ENCODE assay signal across 8 cellular contexts in the genomic region with DNA sequence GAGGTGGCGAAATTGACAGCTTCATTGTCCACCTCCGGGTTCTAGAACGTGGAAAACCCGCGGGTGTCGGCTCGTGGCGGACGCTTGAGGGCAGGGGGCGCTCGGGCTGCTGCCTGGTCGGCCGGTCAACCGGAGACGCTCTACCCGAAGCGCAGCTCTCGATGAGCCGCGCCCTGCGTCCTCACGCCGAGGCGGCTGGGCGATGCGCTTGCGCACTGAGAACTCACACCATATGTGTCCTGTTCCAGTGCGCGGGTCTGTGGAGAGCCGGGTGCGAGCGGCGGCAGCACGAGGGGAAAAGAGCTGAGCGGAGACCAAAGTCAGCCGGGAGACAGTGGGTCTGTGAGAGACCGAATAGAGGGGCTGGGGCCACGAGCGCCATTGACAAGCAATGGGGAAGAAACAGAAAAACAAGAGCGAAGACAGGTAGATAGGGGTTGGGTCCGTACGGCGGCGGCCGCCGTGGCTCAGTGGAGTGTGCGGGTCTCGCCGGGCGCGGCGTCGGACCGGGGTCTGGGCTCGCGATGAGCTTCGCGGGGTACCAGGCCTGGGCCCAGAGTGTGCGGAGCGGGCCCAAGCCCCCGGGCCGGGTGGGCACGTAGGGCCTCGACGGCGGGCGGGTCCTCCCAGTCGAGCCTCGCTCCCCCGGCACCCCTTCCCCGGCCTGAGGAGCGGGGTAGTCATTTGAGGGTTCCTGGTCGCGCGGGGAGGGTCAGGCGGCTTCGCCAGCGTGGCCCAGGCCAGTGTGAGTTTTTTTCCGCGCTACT. TPM values are rescaled to one million over a fixed set of nuclear protein-coding genes. Genes with fewer than 3 reads are reported as not detected.
DNase-seq lines count a peak whose midpoint lies in the region; ATAC-seq lines count a peak whose summit lies in the region.

Gene EIF5B, plus strand, starts transcription at position 226 of the 767 bp plus-strand sequence. Its CDS starts 166 bp downstream, at position 392.

- peak within 1 kb of the TSS; percentile 86 for H3K27ac ChIP-seq in CD4-positive, CD25-positive, alpha-beta regulatory T cell (ENCODE audit: insufficient read depth, low read length, poor library complexity, severe bottlenecking)

- H3K27me3 ChIP-seq in CD4-positive, CD25-positive, alpha-beta regulatory T cell (ENCODE audit: control insufficient read depth, insufficient read depth, low read length): no peaks in the 10 kb centered on the region

- ATAC-seq in CD4-positive, CD25-positive, alpha-beta regulatory T cell (ENCODE audit: low read depth in 2 of 2): peak; percentile 76 to 78
- ATAC-seq in GM19372 (IDR thresholded peaks at IDR 0.05; ENCODE audit: low read depth, unreplicated experiment): peak; percentile 58
- peak; percentile 48 for ATAC-seq in HG03521 (IDR thresholded peaks at IDR 0.05; ENCODE audit: unreplicated experiment)
- peak; percentile 85 for ATAC-seq in left lobe of liver

- no peak within 1 kb of the TSS for H3K27ac Mint-ChIP-seq in CD4-positive, CD25-positive, alpha-beta regulatory T cell
- H3K27ac Mint-ChIP-seq in activated CD4-positive, alpha-beta T cell treated with anti-CD3 and anti-CD28 coated beads, Interleukin-2, amount 10 ng/mL, durations not matched to agents 7 days and 5 days: no peak within 1 kb of the TSS

- H3K4me3 Mint-ChIP-seq in CD4-positive, CD25-positive, alpha-beta regulatory T cell: no peak within 1 kb of the TSS
- no peak within 1 kb of the TSS for H3K4me3 Mint-ChIP-seq in activated CD4-positive, alpha-beta T cell treated with anti-CD3 and anti-CD28 coated beads, Interleukin-2, amount 10 ng/mL, durations not matched to agents 7 days and 5 days

- peaks cover 4% of the 10 kb centered on the region for H3K36me3 ChIP-seq in CD4-positive, CD25-positive, alpha-beta regulatory T cell (ENCODE audit: control insufficient read depth, insufficient read depth, low read length)

- no peaks in the 10 kb centered on the region for H3K9me3 ChIP-seq in CD4-positive, CD25-positive, alpha-beta regulatory T cell (ENCODE audit: control insufficient read depth in 2 of 2, low read length in 2 of 2)

- peak within 1 kb of the TSS; percentile 93 for H3K4me3 ChIP-seq in CD4-positive, CD25-positive, alpha-beta regulatory T cell (ENCODE audit: low read depth, low read length)

- H3K36me3 Mint-ChIP-seq in CD4-positive, CD25-positive, alpha-beta regulatory T cell: peaks cover 15% of the 10 kb centered on the region
- peaks cover 10% of the 10 kb centered on the region for H3K36me3 Mint-ChIP-seq in activated CD4-positive, alpha-beta T cell treated with anti-CD3 and anti-CD28 coated beads, Interleukin-2, amount 10 ng/mL, durations not matched to agents 7 days and 5 days (ENCODE audit: low read depth)

- H3K4me1 Mint-ChIP-seq in CD4-positive, CD25-positive, alpha-beta regulatory T cell: peaks cover 29 to 48% (median 38%) of the 10 kb centered on the region in 4 donors
- H3K4me1 Mint-ChIP-seq in activated CD4-positive, alpha-beta T cell treated with anti-CD3 and anti-CD28 coated beads, Interleukin-2, amount 10 ng/mL, durations not matched to agents 7 days and 5 days: peaks cover 51% of the 10 kb centered on the region

- POLR2A ChIA-PET in activated CD4-positive, alpha-beta T cell treated with anti-CD3 and anti-CD28 coated beads, Interleukin-2, amount 10 ng/mL, durations not matched to agents 7 days and 5 days (lab: Charles Lee): interaction anchor here (0.6 kb wide), 1 partner anchor 491 kb away, joined by 3 read pairs; no protein-coding TSS in a partner anchor

- CTCF ChIA-PET in activated CD4-positive, alpha-beta T cell treated with anti-CD3 and anti-CD28 coated beads, Interleukin-2, amount 10 ng/mL, durations not matched to agents 7 days and 5 days (lab: Charles Lee): interaction anchor here (0.8 to 4.1 kb wide), 14 partner anchors 10 to 196 kb away, joined by 3 to 11 read pairs (median 4); partner anchors contain the start of gene C2orf15

- peaks cover 36% of the 10 kb centered on the region for H3K4me1 ChIP-seq in CD4-positive, CD25-positive, alpha-beta regulatory T cell (ENCODE audit: control insufficient read depth, insufficient read depth, low read length, poor library complexity, severe bottlenecking)

- H3K9me3 Mint-ChIP-seq in CD4-positive, CD25-positive, alpha-beta regulatory T cell: no peaks in the 10 kb centered on the region
- no peaks in the 10 kb centered on the region for H3K9me3 Mint-ChIP-seq in activated CD4-positive, alpha-beta T cell treated with anti-CD3 and anti-CD28 coated beads, Interleukin-2, amount 10 ng/mL, durations not matched to agents 7 days and 5 days

- peak; percentile 84 to 96 (median 88) for DNase-seq in CD4-positive, CD25-positive, alpha-beta regulatory T cell
- peak; percentile 89 for DNase-seq in NCI-H526 treated with DMSO at 0.1 percent for 48 hours (lab: John Stamatoyannopoulos, UW)
- DNase-seq in activated CD4-positive, alpha-beta T cell treated with anti-CD3 and anti-CD28 coated beads, Interleukin-2, amount 10 ng/mL, durations not matched to agents 7 days and 5 days: peak; percentile 93
- peak; percentile 92 for DNase-seq in dedifferentiated amniotic fluid mesenchymal stem cell (ENCODE audit: extremely low spot score)
- peak; percentile 98 for DNase-seq in left lobe of liver (ENCODE audit: low spot score)
- peak; percentile 93 to 94 for DNase-seq in stimulated activated CD4-positive, alpha-beta T cell treated with anti-CD3 and anti-CD28 coated beads, Interleukin-2, amount 100 ng/mL, for 24 hours

- no peaks in the 10 kb centered on the region for H3K27me3 Mint-ChIP-seq in CD4-positive, CD25-positive, alpha-beta regulatory T cell
- H3K27me3 Mint-ChIP-seq in activated CD4-positive, alpha-beta T cell treated with anti-CD3 and anti-CD28 coated beads, Interleukin-2, amount 10 ng/mL, durations not matched to agents 7 days and 5 days: no peaks in the 10 kb centered on the region

RNA-seq across cellular contexts. Expression of gene EIF5B, which starts in this region (rescaled TPM):
- total RNA-seq in CD4-positive, CD25-positive, alpha-beta regulatory T cell: 38.0 TPM
- 1 to 10 TPM; 2.9 to 4.6 (median 4.0) TPM for polyA plus RNA-seq in CD4-positive, CD25-positive, alpha-beta regulatory T cell
- total RNA-seq in activated CD4-positive, alpha-beta T cell treated with anti-CD3 and anti-CD28 coated beads, Interleukin-2, amount 10 ng/mL, durations not matched to agents 7 days and 5 days: 10 to 100 TPM; 40.2 to 47.0 TPM
- 12.2 TPM for total RNA-seq in left lobe of liver

Comparison
In these comparisons a context has a peak if more than half of its experiments do, and no peak if none do; other contexts are left out.
1. Peak in every context shown above with its lines: DNase-seq, ATAC-seq, H3K4me3 ChIP-seq and H3K27ac ChIP-seq.